In genomic region chr9:16732546-16732945, GRCh38 we compare ENCODE assay signal across 17 cellular contexts.
DNase-seq lines count a peak whose midpoint lies in the region; ATAC-seq and TF ChIP-seq lines count a peak whose summit lies in the region.
"Had no signal": no experiment of that assay in that cellular context is flagged by ENCODE, and none has a peak within 500 bp of the region (broad histone marks: within the 10 kb centered on the region; RNA-seq: fewer than 3 reads in every experiment).

No MANE protein-coding gene starts in this region.

- peaks cover 2% of the 10 kb centered on the region; the same call in 2 of the 3 replicates for H3K36me3 Mint-ChIP-seq in GM23338 (ENCODE audit: low read depth)
- H3K36me3 Mint-ChIP-seq: CD4-positive, alpha-beta memory T cell; IgD-negative memory B cell had no signal

- in situ Hi-C loops in SK-MEL-5 (cut with HindIII; ENCODE audit: low pct_unique_long_range_greater_than_20kb, low sequenced_read_pairs) (no loop called here), GM13976 (cut with MboI; ENCODE audit: low sequenced_read_pairs, unreplicated experiment) (no loop called here)

- H3K18ac ChIP-seq in neuronal stem cell (ENCODE audit: low read length), result no peak overlapping the region

- H3F3A ChIP-seq in GM23338 (replicated peaks; ENCODE audit: low read depth), result no peaks in the 10 kb centered on the region; the same call in 1 of the 2 replicates

- H3K4ac ChIP-seq in neuronal stem cell (ENCODE audit: low read length), result no peak overlapping the region

- H3K4me1 ChIP-seq in GM23338 (ENCODE audit: insufficient read depth), result peaks cover 80% of the 10 kb centered on the region
- H3K4me1 ChIP-seq in neuronal stem cell (ENCODE audit: control insufficient read depth in 2 of 2, insufficient read depth in 1 of 2, low read depth in 1 of 2, low read length in 2 of 2), result peaks cover 0 to 7% of the 10 kb centered on the region in 2 donors
- peaks cover 13 to 14% of the 10 kb centered on the region in 2 donors for H3K4me1 ChIP-seq in thyroid gland
- H3K4me1 ChIP-seq: BE2C had no signal

- no peak overlapping the region for H4K8ac ChIP-seq in neuronal stem cell (ENCODE audit: low read depth, low read length)

- no peak overlapping the region for H3K27ac Mint-ChIP-seq in GM23338
- H3K27ac Mint-ChIP-seq: CD4-positive, alpha-beta memory T cell; IgD-negative memory B cell had no signal

- H3K4me2 ChIP-seq in GM23338 (peak overlapping the region; percentile 35), neuronal stem cell (ENCODE audit: insufficient read depth, low read length, poor library complexity, severe bottlenecking) (no peak overlapping the region)

- intact Hi-C loops in thyroid gland (cut with DNase I), result loop anchor here (10.0 kb wide), 2 partner anchors 102 to 108 kb away; no protein-coding TSS in a partner anchor

- peaks cover 4% of the 10 kb centered on the region for H3K27me3 Mint-ChIP-seq in GM23338 (ENCODE audit: insufficient read depth, low read depth, poor library complexity)

- H2BK12ac ChIP-seq in neuronal stem cell (ENCODE audit: low read length), result no peak overlapping the region

- H2BK120ac ChIP-seq in neuronal stem cell (ENCODE audit: low read depth, low read length), result no peak overlapping the region

- H3K9me2 ChIP-seq in GM23338 (ENCODE audit: insufficient read depth), result no peaks in the 10 kb centered on the region

- H3K27me3 ChIP-seq in GM23338 (ENCODE audit: insufficient read depth), result no peaks in the 10 kb centered on the region
- H3K27me3 ChIP-seq in neuronal stem cell (ENCODE audit: control insufficient read depth in 3 of 3, insufficient read depth in 3 of 3, low read depth in 1 of 3, low read length in 3 of 3), result peaks cover 0 to 42% (median 3%) of the 10 kb centered on the region in 3 experiments
- H3K27me3 ChIP-seq in thyroid gland, result no peaks in the 10 kb centered on the region

- H2BK5ac ChIP-seq in neuronal stem cell (ENCODE audit: low read length), result no peak overlapping the region

- H3K27ac ChIP-seq in GM23338 (ENCODE audit: low read depth) (no peak overlapping the region), neuronal stem cell (replicated peaks; ENCODE audit: low read length) (no peak overlapping the region), thyroid gland (no peak overlapping the region)
- H3K27ac ChIP-seq: C4-2B had no signal

- no peak overlapping the region for H3K9ac ChIP-seq in neuronal stem cell (ENCODE audit: low read depth, low read length, poor library complexity)

- DNase-seq in AG10803 (ENCODE audit: low read depth) (peak; percentile 31), GM23338 (ENCODE audit: low spot score) (no peak), SK-MEL-5 (ENCODE audit: low read depth, low spot score) (peak; percentile 97), foreskin melanocyte (peak; percentile 97), SW480 (ENCODE audit: low spot score) (no peak), neuronal stem cell (ENCODE audit: low spot score) (no peak), thyroid gland (no peak), GM13976 (ENCODE audit: low spot score) (no peak)
- DNase-seq: BE2C; CD4-positive, alpha-beta memory T cell; COR-L47; DND-41; GF-D8; GOT3; H9 had no signal

- no peaks in the 10 kb centered on the region for H4K20me1 ChIP-seq in GM23338 (replicated peaks; ENCODE audit: insufficient read depth)

- no peak overlapping the region for H2BK15ac ChIP-seq in neuronal stem cell (ENCODE audit: low read length)

- H3K23ac ChIP-seq in neuronal stem cell (ENCODE audit: low read depth, low read length, poor library complexity), result no peak overlapping the region

- no peak for TF ChIP-seq POLR2A in thyroid gland (IDR thresholded peaks at IDR 0.05)

- ATAC-seq in GM23338, result no peak

- TF ChIP-seq CTCF in AG10803 (conservative IDR thresholded peaks at IDR 0.05; ENCODE audit: low read length), result no peak
- no peak for TF ChIP-seq CTCF in GM23338 (conservative IDR thresholded peaks at IDR 0.05; ENCODE audit: low read depth in 2 of 2)
- no peak for TF ChIP-seq CTCF in thyroid gland (IDR thresholded peaks at IDR 0.05)
- TF ChIP-seq CTCF in GM13976 (IDR thresholded peaks at IDR 0.05; ENCODE audit: borderline replicate concordance, control extremely low read depth, extremely low read depth, insufficient read depth, missing control alignments), result no peak

- H3K4me1 Mint-ChIP-seq in GM23338, result peaks cover 70% of the 10 kb centered on the region
- H3K4me1 Mint-ChIP-seq: CD4-positive, alpha-beta memory T cell; IgD-negative memory B cell had no signal

- H4K91ac ChIP-seq in neuronal stem cell (ENCODE audit: low read depth, low read length, poor library complexity), result no peak overlapping the region

- H3K79me1 ChIP-seq in neuronal stem cell (ENCODE audit: low read depth, low read length), result no peaks in the 10 kb centered on the region

- H3K4me3 ChIP-seq in AG10803 (ENCODE audit: low read length) (no peak overlapping the region), GM23338 (no peak overlapping the region), neuronal stem cell (ENCODE audit: low read length in 2 of 2) (no peak overlapping the region), thyroid gland (replicated peaks in 1 of 3) (no peak overlapping the region)

- no CpG with 5 or more reads among the region's 5 CpGs for WGBS in neuronal stem cell (ENCODE audit: extremely low coverage in 2 of 2, insufficient read length in 2 of 2, insufficient replicate concordance in 1 of 2), 2 donors
- WGBS in thyroid gland, 2 donors, result 93 to 95% methylated on average over 5 of the region's 5 CpGs

- H2AK5ac ChIP-seq in neuronal stem cell (ENCODE audit: low read depth, low read length), result no peak overlapping the region

- H3K9me3 ChIP-seq in neuronal stem cell (replicated peaks in 1 of 2; ENCODE audit: control insufficient read depth in 2 of 2, insufficient read depth in 1 of 2, low read depth in 1 of 2, low read length in 2 of 2) (no peaks in the 10 kb centered on the region), thyroid gland (no peaks in the 10 kb centered on the region)
- H3K9me3 ChIP-seq: BE2C had no signal

- H2AFZ ChIP-seq in GM23338 (no peak overlapping the region), neuronal stem cell (ENCODE audit: low read length) (no peak overlapping the region)

- H3K4me3 Mint-ChIP-seq in GM23338, result no peak overlapping the region
- H3K4me3 Mint-ChIP-seq: CD4-positive, alpha-beta memory T cell; H9; IgD-negative memory B cell had no signal

- peaks cover 15% of the 10 kb centered on the region for H3K79me2 ChIP-seq in GM23338 (replicated peaks; ENCODE audit: insufficient read depth)

- H3K36me3 ChIP-seq in GM23338 (ENCODE audit: insufficient read depth) (no peaks in the 10 kb centered on the region), neuronal stem cell (replicated peaks in 1 of 2; ENCODE audit: control insufficient read depth in 2 of 2, insufficient read depth in 2 of 2, low read length in 2 of 2) (no peaks in the 10 kb centered on the region), thyroid gland (no peaks in the 10 kb centered on the region)
- H3K36me3 ChIP-seq: BE2C had no signal

- no peaks in the 10 kb centered on the region for H3K9me3 Mint-ChIP-seq in GM23338
- H3K9me3 Mint-ChIP-seq: H9, IgD-negative memory B cell had no signal

- H3K14ac ChIP-seq in neuronal stem cell (ENCODE audit: low read length), result no peak overlapping the region

TF ChIP-seq in GM23338, 12 proteins besides CTCF, POLR2A, EP300 and RAD21:
- TF ChIP-seq ZNF114 (CRISPR knock-in tag; IDR thresholded peaks at IDR 0.05), result no peak
- no peak for TF ChIP-seq EZH2phosphoT487 (IDR thresholded peaks at IDR 0.05; ENCODE audit: unreplicated experiment)
- TF ChIP-seq ETS1 (IDR thresholded peaks at IDR 0.05), result no peak
- no peak for TF ChIP-seq REST (IDR thresholded peaks at IDR 0.05; ENCODE audit: unreplicated experiment)
- no peak for TF ChIP-seq ZNF331 (CRISPR knock-in tag; IDR thresholded peaks at IDR 0.05; ENCODE audit: low read depth)
TF ChIP-seq in GM23338: peak in this region for 0.

Comparison
In these comparisons a context has a peak if more than half of its experiments do, and no peak if none do; other contexts are left out.
1. DNase-seq: peak in AG10803 (single experiment), SK-MEL-5 (single experiment) and foreskin melanocyte (single experiment); none in GM23338 (single experiment), SW480 (single experiment), neuronal stem cell (single experiment), thyroid gland (0 of 2) and GM13976 (single experiment).